1 cellular context compared by ENCODE assay signal in genomic region chr3:184568591-184568917, GRCh38.
TF ChIP-seq lines count a peak whose summit lies in the region.

No MANE protein-coding gene starts in this region.

TF ChIP-seq in HepG2, 621 proteins besides CTCF, POLR2A, EP300 and RAD21 (continued from another document):
- TF ChIP-seq ZBTB46 (CRISPR knock-in tag; IDR thresholded peaks at IDR 0.05; ENCODE audit: borderline replicate concordance) (no peak), SP2 (CRISPR knock-in tag; IDR thresholded peaks at IDR 0.05) (no peak), ZBTB49 (CRISPR knock-in tag; IDR thresholded peaks at IDR 0.05; ENCODE audit: borderline replicate concordance) (no peak), NR1H2 (CRISPR knock-in tag; IDR thresholded peaks at IDR 0.05; ENCODE audit: borderline replicate concordance, low read depth) (no peak), NFYB (CRISPR knock-in tag; IDR thresholded peaks at IDR 0.05) (no peak), PRDM10 (CRISPR knock-in tag; IDR thresholded peaks at IDR 0.05; ENCODE audit: low read depth) (no peak)
